In genomic region chr1:34427170-34427569, GRCh38 we compare ENCODE assay signal across 23 cellular contexts.
"Had no signal": no experiment of that assay in that cellular context is flagged by ENCODE, and none has a peak within 500 bp of the region (broad histone marks: within the 10 kb centered on the region; RNA-seq: fewer than 3 reads in every experiment).

No MANE protein-coding gene starts in this region.

- H3K36me3 ChIP-seq: colonic mucosa, esophagus muscularis mucosa, esophagus squamous epithelium, gastrocnemius medialis, gastroesophageal sphincter, heart left ventricle, heart right ventricle had no signal

- H3K27ac ChIP-seq: colonic mucosa, coronary artery, dorsolateral prefrontal cortex, epithelial cell of prostate, esophagus muscularis mucosa, esophagus squamous epithelium, foreskin keratinocyte, gastrocnemius medialis, gastroesophageal sphincter, heart left ventricle, heart right ventricle had no signal

- ATAC-seq: effector memory CD8-positive, alpha-beta T cell; gastrocnemius medialis; heart left ventricle had no signal

- DNase-seq: colonic mucosa; cortex of kidney; dermis blood vessel endothelial cell; dorsolateral prefrontal cortex; effector CD4-positive, alpha-beta T cell; effector CD8-positive, alpha-beta T cell; effector memory CD4-positive, alpha-beta T cell; effector memory CD8-positive, alpha-beta T cell; erythroblast; esophagus squamous epithelium; foreskin fibroblast; foreskin melanocyte; gastrocnemius medialis; glutamatergic neuron; head of caudate nucleus; heart left ventricle; heart right ventricle had no signal

- H3K9me3 ChIP-seq: colonic mucosa, esophagus muscularis mucosa, esophagus squamous epithelium, gastrocnemius medialis, gastroesophageal sphincter, heart left ventricle, heart right ventricle had no signal

- H3K4me3 ChIP-seq: colonic mucosa, coronary artery, dorsolateral prefrontal cortex, esophagus muscularis mucosa, esophagus squamous epithelium, gastrocnemius medialis, gastroesophageal sphincter, heart left ventricle, heart right ventricle had no signal

- H3K4me1 ChIP-seq: colonic mucosa, esophagus muscularis mucosa, foreskin keratinocyte, gastrocnemius medialis, gastroesophageal sphincter, heart left ventricle, heart right ventricle had no signal

- H3K9me3 Mint-ChIP-seq: dendritic cell treated with granulocyte-macrophage colony-stimulating factor and Interleukin-4, amounts not matched to agents 40 ng/mL and 50 ng/mL, for 4 days; effector memory CD8-positive, alpha-beta T cell had no signal

- H3K4me3 Mint-ChIP-seq: dendritic cell treated with granulocyte-macrophage colony-stimulating factor and Interleukin-4, amounts not matched to agents 40 ng/mL and 50 ng/mL, for 4 days; effector memory CD8-positive, alpha-beta T cell had no signal

- H3K27me3 ChIP-seq: colonic mucosa, foreskin keratinocyte, gastrocnemius medialis had no signal

- H3K27ac Mint-ChIP-seq: dendritic cell treated with granulocyte-macrophage colony-stimulating factor and Interleukin-4, amounts not matched to agents 40 ng/mL and 50 ng/mL, for 4 days; effector memory CD8-positive, alpha-beta T cell had no signal
